ENCODE assay signal across 8 cellular contexts in genomic region chr10:103895458-103896186, GRCh38. TPM values are rescaled to one million over a fixed set of nuclear protein-coding genes. Genes with fewer than 3 reads are reported as not detected.
DNase-seq lines count a peak whose midpoint lies in the region; ATAC-seq and TF ChIP-seq lines count a peak whose summit lies in the region.

No MANE protein-coding gene starts in this region.

- H3K27me3 ChIP-seq in foreskin keratinocyte, result no peaks in the 10 kb centered on the region

- ATAC-seq in foreskin keratinocyte (peak; percentile 12), GM19351 (IDR thresholded peaks at IDR 0.05; ENCODE audit: unreplicated experiment) (no peak)

- TF ChIP-seq CTCF in VCaP (conservative IDR thresholded peaks at IDR 0.05), result no peak
- TF ChIP-seq CTCF in foreskin keratinocyte (conservative IDR thresholded peaks at IDR 0.05), result no peak

- H3K4me1 ChIP-seq in foreskin keratinocyte, result peaks cover 35% of the 10 kb centered on the region

- no peak overlapping the region for H3K4me3 ChIP-seq in skin epidermis

- peak; percentile 8 for DNase-seq in GOT3 (lab: John Stamatoyannopoulos, UW)
- DNase-seq in foreskin keratinocyte, result no peak
- no peak for DNase-seq in amygdala (lab: John Stamatoyannopoulos, UW)
- DNase-seq in NCI-H1092 (lab: John Stamatoyannopoulos, UW), result no peak
- DNase-seq in LoVo (ENCODE audit: low spot score), result no peak

- H3K27ac ChIP-seq in VCaP, result peak overlapping the region; percentile 61
- H3K27ac ChIP-seq in foreskin keratinocyte, result peak overlapping the region; percentile 54
- H3K27ac ChIP-seq in skin epidermis, result peak overlapping the region in 19 of 21 experiments; percentile 31 to 84 (median 76)

RNA-seq across cellular contexts. Expression of gene STN1, which starts 22.4 kb away (rescaled TPM):
- total RNA-seq in foreskin keratinocyte, result 28.9 and 29.4 TPM in 2 replicates
- 22.7 and 27.0 TPM in 2 replicates for polyA plus RNA-seq in foreskin keratinocyte

RNA-seq across cellular contexts. Expression of gene SH3PXD2A, which starts 40.2 kb away (rescaled TPM):
- total RNA-seq in foreskin keratinocyte, result 81.7 and 109 TPM in 2 replicates
- polyA plus RNA-seq in foreskin keratinocyte, result 23.9 and 27.5 TPM in 2 replicates
